ENCODE assay signal across 1 cellular context in the genomic region with DNA sequence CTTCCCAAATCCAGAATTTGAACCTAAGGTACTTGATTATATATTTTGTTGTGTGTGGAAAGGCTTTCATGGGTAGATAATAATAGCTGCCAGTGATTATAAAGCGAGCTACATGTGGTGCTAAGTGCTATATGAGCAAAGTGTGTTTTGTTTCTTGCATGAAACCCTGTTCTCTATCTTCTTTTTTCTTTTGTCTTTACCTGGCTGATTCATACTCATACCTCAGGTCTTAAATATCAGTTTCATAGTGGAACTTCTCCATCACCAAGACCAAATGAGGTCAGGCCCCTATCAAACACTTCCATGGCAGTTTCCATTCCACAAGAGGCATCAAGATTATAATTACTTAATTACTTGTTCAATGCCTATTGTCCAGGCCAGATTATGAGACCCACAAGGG.
TF ChIP-seq lines count a peak whose summit lies in the region.

No MANE protein-coding gene starts in this region.

TF ChIP-seq in SK-N-SH, 30 proteins besides CTCF, POLR2A, EP300 and RAD21 (continued from another document):
- TF ChIP-seq, protein P1, sequence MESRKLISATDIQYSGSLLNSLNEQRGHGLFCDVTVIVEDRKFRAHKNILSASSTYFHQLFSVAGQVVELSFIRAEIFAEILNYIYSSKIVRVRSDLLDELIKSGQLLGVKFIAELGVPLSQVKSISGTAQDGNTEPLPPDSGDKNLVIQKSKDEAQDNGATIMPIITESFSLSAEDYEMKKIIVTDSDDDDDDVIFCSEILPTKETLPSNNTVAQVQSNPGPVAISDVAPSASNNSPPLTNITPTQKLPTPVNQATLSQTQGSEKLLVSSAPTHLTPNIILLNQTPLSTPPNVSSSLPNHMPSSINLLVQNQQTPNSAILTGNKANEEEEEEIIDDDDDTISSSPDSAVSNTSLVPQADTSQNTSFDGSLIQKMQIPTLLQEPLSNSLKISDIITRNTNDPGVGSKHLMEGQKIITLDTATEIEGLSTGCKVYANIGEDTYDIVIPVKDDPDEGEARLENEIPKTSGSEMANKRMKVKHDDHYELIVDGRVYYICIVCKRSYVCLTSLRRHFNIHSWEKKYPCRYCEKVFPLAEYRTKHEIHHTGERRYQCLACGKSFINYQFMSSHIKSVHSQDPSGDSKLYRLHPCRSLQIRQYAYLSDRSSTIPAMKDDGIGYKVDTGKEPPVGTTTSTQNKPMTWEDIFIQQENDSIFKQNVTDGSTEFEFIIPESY (IDR thresholded peaks at IDR 0.05; ENCODE audit: borderline replicate concordance, low read depth): no peak
- no peak for TF ChIP-seq JUND (IDR thresholded peaks at IDR 0.05)
TF ChIP-seq in SK-N-SH: peak in this region for 0.
